ENCODE assay signal across 8 cellular contexts in genomic region chr5:150357326-150358260, GRCh38. TPM values are rescaled to one million over a fixed set of nuclear protein-coding genes. Genes with fewer than 3 reads are reported as not detected.
DNase-seq lines count a peak whose midpoint lies in the region; TF ChIP-seq lines count a peak whose summit lies in the region.

TSS of gene TCOF1 (plus strand) at chr5:150357697. CDS start at chr5:150357747, 50 bp downstream.

- H3K79me2 ChIP-seq in MM.1S (ENCODE audit: low read length), result peaks cover 51% of the 10 kb centered on the region

- DNase-seq in HAP-1 (ENCODE audit: low spot score in 2 of 2) (peak; percentile 93 to 98), MM.1S (peak; percentile 97), SIG-M5 (lab: John Stamatoyannopoulos, UW) (peak; percentile 75), activated gamma-delta T cell (lab: John Stamatoyannopoulos, UW) (peak; percentile 93), fibroblast of the conjunctiva (ENCODE audit: low read depth) (peak; percentile 83), neural crest cell (ENCODE audit: low read depth, low spot score) (peak; percentile 97)

- peak within 1 kb of the TSS; percentile 22 for H3K27ac Mint-ChIP-seq in neural crest cell (ENCODE audit: unreplicated experiment)

- H3K9me3 Mint-ChIP-seq in neural crest cell, result no peaks in the 10 kb centered on the region

- H3K36me3 Mint-ChIP-seq in neural crest cell (ENCODE audit: low read depth), result no peaks in the 10 kb centered on the region

- peaks cover 3% of the 10 kb centered on the region; the same call in 1 of the 2 replicates for H3K4me1 ChIP-seq in ES-I3 (ENCODE audit: insufficient read depth, low read length)
- H3K4me1 ChIP-seq in HAP-1, result peaks cover 15% of the 10 kb centered on the region
- H3K4me1 ChIP-seq in MM.1S (ENCODE audit: low read length), result 0 out of 2 replicates have a peak, but pooled peaks cover 4% of the 10 kb centered on the region
- H3K4me1 ChIP-seq in stomach smooth muscle (ENCODE audit: control insufficient read depth, insufficient read depth, low read length), result peaks cover 19% of the 10 kb centered on the region

- no peak for TF ChIP-seq CTCF in MM.1S (IDR thresholded peaks at IDR 0.05; ENCODE audit: low read length)
- TF ChIP-seq CTCF in neural crest cell (conservative IDR thresholded peaks at IDR 0.05), result no peak

- H3F3A ChIP-seq in MM.1S (ENCODE audit: insufficient read depth, low read length), result no peaks in the 10 kb centered on the region

- H3K9me3 ChIP-seq in ES-I3 (ENCODE audit: control insufficient read depth, insufficient read depth, low read length) (no peaks in the 10 kb centered on the region), HAP-1 (no peaks in the 10 kb centered on the region), MM.1S (replicated peaks; ENCODE audit: insufficient read depth, low read length) (no peaks in the 10 kb centered on the region), stomach smooth muscle (ENCODE audit: control insufficient read depth in 2 of 2, low read length in 2 of 2) (no peaks in the 10 kb centered on the region)

- no peaks in the 10 kb centered on the region for H4K20me1 ChIP-seq in MM.1S (ENCODE audit: insufficient read depth, low read length)

- H3K9ac ChIP-seq in ES-I3 (ENCODE audit: low read depth, low read length) (peak within 1 kb of the TSS; percentile 82), MM.1S (ENCODE audit: low read length) (peak within 1 kb of the TSS; percentile 85), stomach smooth muscle (ENCODE audit: low read length in 2 of 2) (peak within 1 kb of the TSS; percentile 63 to 75)

- H3K4me2 ChIP-seq in MM.1S (ENCODE audit: low read depth, low read length), result peak within 1 kb of the TSS; percentile 82

- peak within 1 kb of the TSS; percentile 96 for H2AFZ ChIP-seq in MM.1S (ENCODE audit: low read length)

- H3K4me3 ChIP-seq in HAP-1, result peak within 1 kb of the TSS; percentile 72
- peak within 1 kb of the TSS; percentile 88 for H3K4me3 ChIP-seq in MM.1S (ENCODE audit: low read length)
- H3K4me3 ChIP-seq in stomach smooth muscle (ENCODE audit: low read length in 2 of 2), result peak within 1 kb of the TSS; percentile 74 to 85

- no peaks in the 10 kb centered on the region for H3K27me3 ChIP-seq in HAP-1 (ENCODE audit: low read depth)
- H3K27me3 ChIP-seq in MM.1S (replicated peaks; ENCODE audit: insufficient read depth, low read length), result no peaks in the 10 kb centered on the region
- no peaks in the 10 kb centered on the region for H3K27me3 ChIP-seq in stomach smooth muscle (ENCODE audit: control insufficient read depth in 1 of 2, insufficient read depth in 2 of 2, low read length in 2 of 2)

- H3K27me3 Mint-ChIP-seq in neural crest cell (ENCODE audit: low read depth), result peaks cover 4% of the 10 kb centered on the region

- H3K36me3 ChIP-seq in ES-I3 (ENCODE audit: insufficient read depth, low read length) (peaks cover 25% of the 10 kb centered on the region), HAP-1 (replicated peaks) (peaks cover 37% of the 10 kb centered on the region), MM.1S (replicated peaks; ENCODE audit: insufficient read depth, low read length) (peaks cover 8% of the 10 kb centered on the region), stomach smooth muscle (ENCODE audit: control insufficient read depth in 2 of 2, insufficient read depth in 2 of 2, low read length in 2 of 2) (peaks cover 9 to 21% of the 10 kb centered on the region in 2 donors)

- no peaks in the 10 kb centered on the region for H3K9me2 ChIP-seq in MM.1S (replicated peaks; ENCODE audit: insufficient read depth, low read length)

- H3K27ac ChIP-seq in MM.1S (ENCODE audit: low read length) (peak within 1 kb of the TSS; percentile 34; the same call in 1 of the 2 replicates), stomach smooth muscle (ENCODE audit: low read length) (peak within 1 kb of the TSS; percentile 11)

- H3K4me3 Mint-ChIP-seq in neural crest cell, result peak within 1 kb of the TSS; percentile 93

- H3K4me1 Mint-ChIP-seq in neural crest cell, result peaks cover 36% of the 10 kb centered on the region

- in situ Hi-C loops in HAP-1 (cut with MboI; ENCODE audit: low sequenced_read_pairs), result no loop called here

RNA-seq across cellular contexts. Expression of gene TCOF1, which starts in this region (rescaled TPM):
- 91.1 and 96.0 TPM in 2 replicates for total RNA-seq in neural crest cell

Comparison
In these comparisons a context has a peak if more than half of its experiments do, and no peak if none do; other contexts are left out.
1. Peak in every context shown above with its lines: DNase-seq, H3K4me3 ChIP-seq and H3K27ac ChIP-seq.